ENCODE assay signal across 37 cellular contexts in genomic region chr10:128545216-128545615, GRCh38.
A peak's percentile ranks its signal among the peaks of the same experiment; 100 is the strongest.
DNase-seq lines count a peak whose midpoint lies in the region; ATAC-seq, FAIRE-seq and TF ChIP-seq lines count a peak whose summit lies in the region.
"Had no signal": no experiment of that assay in that cellular context is flagged by ENCODE, and none has a peak within 500 bp of the region (broad histone marks: within the 10 kb centered on the region; RNA-seq: fewer than 3 reads in every experiment).

No MANE protein-coding gene starts in this region.

- no peak overlapping the region for H3K27ac ChIP-seq in GM23338 (ENCODE audit: low read depth)
- H3K27ac ChIP-seq in H1 (ENCODE audit: low read depth, low read length): no peak overlapping the region
- H3K27ac ChIP-seq in endodermal cell (ENCODE audit: low read depth, low read length): no peak overlapping the region
- peak overlapping the region; percentile 99 for H3K27ac ChIP-seq in trophoblast cell (ENCODE audit: low read depth, low read length)
- H3K27ac ChIP-seq: 22Rv1; A549; BLaER1; BLaER1 treated with 17β-estradiol and CSF1 and Interleukin-3, amounts not matched to agents 10 nM and 100 nM; C4-2B had no signal

- H3K36me3 Mint-ChIP-seq in GM23338 (ENCODE audit: low read depth) (no peaks in the 10 kb centered on the region), endodermal cell (ENCODE audit: low read depth) (no peaks in the 10 kb centered on the region)
- H3K36me3 Mint-ChIP-seq: CD14-positive monocyte; CD4-positive, alpha-beta memory T cell; CD4-positive, CD25-positive, alpha-beta regulatory T cell; CD8-positive, alpha-beta memory T cell; CD8-positive, alpha-beta T cell had no signal

- H3K9me3 ChIP-seq in H1 (ENCODE audit: insufficient read depth in 2 of 2, low read depth in 1 of 2, low read length in 1 of 2) (no peaks in the 10 kb centered on the region), endodermal cell (ENCODE audit: control insufficient read depth, low read length) (no peaks in the 10 kb centered on the region), trophoblast cell (ENCODE audit: insufficient read depth, low read depth, low read length) (no peaks in the 10 kb centered on the region)
- H3K9me3 ChIP-seq: A549, BE2C, BLaER1, Caco-2 had no signal

- H3K27ac Mint-ChIP-seq in GM23338 (no peak overlapping the region), endodermal cell (no peak overlapping the region)
- H3K27ac Mint-ChIP-seq: B cell; CD4-positive, alpha-beta memory T cell; CD4-positive, alpha-beta T cell; CD8-positive, alpha-beta T cell had no signal

- H4K91ac ChIP-seq in H1 (replicated peaks; ENCODE audit: insufficient read length, low read length) (no peak overlapping the region), trophoblast cell (ENCODE audit: low read depth, low read length) (peak overlapping the region; percentile 98)

- H3K4ac ChIP-seq in H1 (replicated peaks; ENCODE audit: insufficient read length, low read depth, low read length) (no peak overlapping the region), trophoblast cell (ENCODE audit: low read depth, low read length) (no peak overlapping the region)

- H3K36me3 ChIP-seq in GM23338 (ENCODE audit: insufficient read depth) (no peaks in the 10 kb centered on the region), H1 (ENCODE audit: control insufficient read depth in 2 of 4, insufficient read depth in 4 of 4, low read length in 3 of 4) (no peaks in the 10 kb centered on the region), endodermal cell (ENCODE audit: control insufficient read depth, insufficient read depth, low read length) (no peaks in the 10 kb centered on the region), trophoblast cell (ENCODE audit: control insufficient read depth in 1 of 2, insufficient read depth in 2 of 2, low read length in 2 of 2) (no peaks in the 10 kb centered on the region)
- H3K36me3 ChIP-seq: BE2C; BLaER1; BLaER1 treated with 17β-estradiol and CSF1 and Interleukin-3, amounts not matched to agents 10 nM and 100 nM had no signal

- H3K27me3 ChIP-seq in GM23338 (ENCODE audit: insufficient read depth) (no peaks in the 10 kb centered on the region), H1 (replicated peaks in 1 of 4; ENCODE audit: control insufficient read depth in 3 of 4, extremely low read depth in 1 of 4, insufficient read depth in 3 of 4, low read length in 3 of 4) (peaks cover 0 to 2% (median 0%) of the 10 kb centered on the region in 4 experiments; a peak in 1 of 7 replicates), endodermal cell (ENCODE audit: control insufficient read depth, insufficient read depth, low read length, poor library complexity, severe bottlenecking) (peaks cover 17% of the 10 kb centered on the region), trophoblast cell (ENCODE audit: insufficient read depth, low read length) (no peaks in the 10 kb centered on the region)
- H3K27me3 ChIP-seq: BE2C had no signal

- no peak overlapping the region for H3K56ac ChIP-seq in H1 (replicated peaks; ENCODE audit: insufficient read length, low read depth, low read length)

- POLR2A ChIA-PET in H1 (lab: Charles Lee; ENCODE audit: partially characterized antibody): interaction anchor here (0.7 kb wide), 1 partner anchor 1262 kb away, joined by 3 read pairs; no protein-coding TSS in a partner anchor

- no peak overlapping the region for H3K14ac ChIP-seq in H1 (ENCODE audit: insufficient read length)
- peak overlapping the region; percentile 38 for H3K14ac ChIP-seq in trophoblast cell (ENCODE audit: low read length)

- no peak overlapping the region; the same call in 1 of the 2 replicates for H2AK5ac ChIP-seq in H1 (ENCODE audit: low read depth, low read length)
- H2AK5ac ChIP-seq in trophoblast cell (ENCODE audit: low read length): peak overlapping the region; percentile 20

- H4K12ac ChIP-seq in trophoblast cell (ENCODE audit: low read depth, low read length): no peak overlapping the region

- H4K20me1 ChIP-seq in GM23338 (replicated peaks; ENCODE audit: insufficient read depth) (no peaks in the 10 kb centered on the region), H1 (replicated peaks in 1 of 2; ENCODE audit: control insufficient read depth in 1 of 2, insufficient read depth in 2 of 2, low read length in 2 of 2) (no peaks in the 10 kb centered on the region)
- H4K20me1 ChIP-seq: BLaER1; BLaER1 treated with 17β-estradiol and CSF1 and Interleukin-3, amounts not matched to agents 10 nM and 100 nM had no signal

- H3K18ac ChIP-seq in H1 (ENCODE audit: extremely low read depth, low read length) (no peak overlapping the region), trophoblast cell (ENCODE audit: low read length) (peak overlapping the region; percentile 10)

- H3K4me3 Mint-ChIP-seq in GM23338: no peak overlapping the region
- no peak overlapping the region for H3K4me3 Mint-ChIP-seq in endodermal cell
- H3K4me3 Mint-ChIP-seq: B cell; CD14-positive monocyte; CD4-positive, alpha-beta memory T cell; CD4-positive, alpha-beta T cell; CD4-positive, CD25-positive, alpha-beta regulatory T cell; CD8-positive, alpha-beta memory T cell; CD8-positive, alpha-beta T cell had no signal

- no peaks in the 10 kb centered on the region for H3K9me2 ChIP-seq in GM23338 (ENCODE audit: insufficient read depth)

- H3K27me3 Mint-ChIP-seq in GM23338 (ENCODE audit: insufficient read depth, low read depth, poor library complexity) (peaks cover 10% of the 10 kb centered on the region), endodermal cell (ENCODE audit: insufficient read depth) (peaks cover 13% of the 10 kb centered on the region)

- no peak for TF ChIP-seq POLR2A in H1 (IDR thresholded peaks at IDR 0.05; ENCODE audit: control extremely low read depth in 1 of 2, low read depth in 2 of 2, low read length in 2 of 2)

- H2BK20ac ChIP-seq in H1 (ENCODE audit: low read length): peak overlapping the region; percentile 10; the same call in 1 of the 2 replicates

- no peak for TF ChIP-seq EP300 in H1 (IDR thresholded peaks at IDR 0.05; ENCODE audit: borderline replicate concordance in 1 of 2, low read depth in 2 of 2, low read length in 2 of 2)

- CTCF ChIA-PET in H1 (lab: Charles Lee; ENCODE audit: partially characterized antibody): interaction anchor here (1.4 kb wide), 1 partner anchor 20 kb away, joined by 3 read pairs; no protein-coding TSS in a partner anchor

- no peak overlapping the region for H2BK120ac ChIP-seq in H1 (replicated peaks; ENCODE audit: low read depth, low read length)
- H2BK120ac ChIP-seq in trophoblast cell (ENCODE audit: insufficient read depth, low read length, poor library complexity): peak overlapping the region; percentile 96

- H3K23ac ChIP-seq in H1 (ENCODE audit: insufficient read length) (no peak overlapping the region), trophoblast cell (ENCODE audit: low read length) (no peak overlapping the region)

- H4K5ac ChIP-seq in H1 (ENCODE audit: insufficient read length, low read depth, low read length): no peak overlapping the region

- no peak for TF ChIP-seq RAD21 in H1 (IDR thresholded peaks at IDR 0.05 in 1 of 2, conservative IDR thresholded peaks at IDR 0.05 in 1 of 2; ENCODE audit: low read depth in 2 of 2, low read length in 2 of 2)

- H3K79me1 ChIP-seq in H1 (ENCODE audit: low read depth, low read length) (no peaks in the 10 kb centered on the region), trophoblast cell (ENCODE audit: low read length) (peaks cover 47% of the 10 kb centered on the region)

- DNase-seq in GM23338 (ENCODE audit: low spot score): no peak
- no peak for DNase-seq in H1 (ENCODE audit: low read depth in 1 of 2, low spot score in 2 of 2)
- DNase-seq in endodermal cell: peak; percentile 13
- no peak for DNase-seq in trophoblast cell
- no peak for DNase-seq in COLO668 (lab: John Stamatoyannopoulos, UW; ENCODE audit: unreplicated experiment)
- DNase-seq in Right ventricle myocardium superior: no peak
- DNase-seq in activated CD8-positive, alpha-beta memory T cell treated with anti-CD3 and anti-CD28 coated beads, Interleukin-2, amount 50 U/mL, for 48 hours: no peak
- DNase-seq: 8988T; ACHN; AML-193; BE2C; C1 segment of cervical spinal cord; Caco-2; Calu3; CD4-positive, alpha-beta memory T cell; CD4-positive, alpha-beta T cell; CD4-positive, CD25-positive, alpha-beta regulatory T cell; CD8-positive, alpha-beta memory T cell; CD8-positive, alpha-beta T cell; COR-L47; DMS 273 treated with DMSO at 0.1 percent for 48 hours; DMS153; DMS53; DMS79; DMS79 treated with DMSO at 0.1 percent for 48 hours; DND-41; EL had no signal

- H3K23me2 ChIP-seq in H1 (ENCODE audit: low read depth, low read length): peaks cover 6% of the 10 kb centered on the region; the same call in 1 of the 2 replicates

- H3K4me3 ChIP-seq in GM23338 (no peak overlapping the region), H1 (ENCODE audit: extremely low read depth in 1 of 4, insufficient read depth in 2 of 4, low read depth in 3 of 4, low read length in 4 of 4) (no peak overlapping the region), endodermal cell (ENCODE audit: low read length) (no peak overlapping the region), trophoblast cell (ENCODE audit: low read depth, low read length) (no peak overlapping the region)
- H3K4me3 ChIP-seq: A549; BLaER1; BLaER1 treated with 17β-estradiol and CSF1 and Interleukin-3, amounts not matched to agents 10 nM and 100 nM had no signal

- H2AFZ ChIP-seq in GM23338 (peak overlapping the region; percentile 80), H1 (ENCODE audit: low read length) (no peak overlapping the region), trophoblast cell (ENCODE audit: insufficient read depth, low read length, poor library complexity) (no peak overlapping the region)

- intact Hi-C loops in Right ventricle myocardium superior (cut with DNase I): no loop called here

- peaks cover 40% of the 10 kb centered on the region for H3K4me1 ChIP-seq in GM23338 (ENCODE audit: insufficient read depth)
- H3K4me1 ChIP-seq in H1 (replicated peaks in 1 of 4; ENCODE audit: control insufficient read depth in 3 of 4, insufficient read depth in 4 of 4, low read length in 3 of 4): peaks cover 2 to 34% (median 17%) of the 10 kb centered on the region in 4 experiments
- H3K4me1 ChIP-seq in endodermal cell (ENCODE audit: control insufficient read depth, insufficient read depth, low read length): no peaks in the 10 kb centered on the region
- H3K4me1 ChIP-seq in trophoblast cell (ENCODE audit: control insufficient read depth in 1 of 2, insufficient read depth in 2 of 2, low read length in 2 of 2): peaks cover 21 to 36% of the 10 kb centered on the region in 2 experiments
- H3K4me1 ChIP-seq: A549, Caco-2 had no signal

- H3K9me3 Mint-ChIP-seq in GM23338: no peaks in the 10 kb centered on the region
- no peaks in the 10 kb centered on the region for H3K9me3 Mint-ChIP-seq in endodermal cell
- H3K9me3 Mint-ChIP-seq: CD4-positive, CD25-positive, alpha-beta regulatory T cell; CD8-positive, alpha-beta T cell had no signal

- H3K4me1 Mint-ChIP-seq in GM23338 (peaks cover 45% of the 10 kb centered on the region), endodermal cell (peaks cover 10% of the 10 kb centered on the region)
- H3K4me1 Mint-ChIP-seq: B cell; CD14-positive monocyte; CD4-positive, alpha-beta memory T cell; CD4-positive, CD25-positive, alpha-beta regulatory T cell; CD8-positive, alpha-beta memory T cell had no signal

- ATAC-seq in GM23338 (no peak), HG02798 (IDR thresholded peaks at IDR 0.05; ENCODE audit: poor library complexity, unreplicated experiment) (no peak), Right ventricle myocardium superior (ENCODE audit: poor library complexity) (no peak)
- ATAC-seq: A549; CD8-positive, alpha-beta T cell had no signal

- H3K79me2 ChIP-seq in GM23338 (replicated peaks; ENCODE audit: insufficient read depth) (no peaks in the 10 kb centered on the region), H1 (ENCODE audit: control insufficient read depth in 1 of 2, insufficient read depth in 2 of 2, low read length in 2 of 2) (no peaks in the 10 kb centered on the region), trophoblast cell (ENCODE audit: control insufficient read depth, insufficient read depth, low read length, poor library complexity) (peaks cover 3% of the 10 kb centered on the region)

- H3F3A ChIP-seq in GM23338 (replicated peaks; ENCODE audit: low read depth): 0 out of 2 replicates have a peak, but pooled peaks cover 8% of the 10 kb centered on the region

- TF ChIP-seq CTCF in GM23338 (conservative IDR thresholded peaks at IDR 0.05; ENCODE audit: low read depth in 2 of 2): no peak
- no peak for TF ChIP-seq CTCF in H1 (IDR thresholded peaks at IDR 0.05; ENCODE audit: control extremely low read depth in 1 of 3, insufficient read depth in 1 of 3, low read depth in 1 of 3, low read length in 3 of 3)
- TF ChIP-seq CTCF in endodermal cell (conservative IDR thresholded peaks at IDR 0.05): no peak

- H2BK12ac ChIP-seq in H1 (ENCODE audit: low read depth, low read length): no peak overlapping the region
- peak overlapping the region; percentile 55 for H2BK12ac ChIP-seq in trophoblast cell (ENCODE audit: low read length)

- no peak overlapping the region for H2BK5ac ChIP-seq in H1 (ENCODE audit: low read depth, low read length)
- no peak overlapping the region for H2BK5ac ChIP-seq in trophoblast cell (ENCODE audit: low read depth, low read length, poor library complexity)

- no peak for FAIRE-seq in H1 (lab: Jason Lieb, UNC)
- FAIRE-seq: A204.1, A549, D721Med had no signal

- H3K9ac ChIP-seq in H1 (replicated peaks in 1 of 4; ENCODE audit: extremely low read depth in 1 of 4, low read depth in 3 of 4, low read length in 3 of 4) (no peak overlapping the region), endodermal cell (ENCODE audit: extremely low read depth, low read length, poor library complexity, severe bottlenecking) (no peak overlapping the region), trophoblast cell (ENCODE audit: low read length) (no peak overlapping the region)
- H3K9ac ChIP-seq: BLaER1; BLaER1 treated with 17β-estradiol and CSF1 and Interleukin-3, amounts not matched to agents 10 nM and 100 nM had no signal

- no peak overlapping the region for H3K4me2 ChIP-seq in GM23338
- no peak overlapping the region for H3K4me2 ChIP-seq in H1 (ENCODE audit: insufficient read depth in 1 of 2, low read depth in 2 of 2, low read length in 2 of 2)
- H3K4me2 ChIP-seq in trophoblast cell (ENCODE audit: low read length): no peak overlapping the region
- H3K4me2 ChIP-seq: A549, BLaER1 had no signal

- 0 out of 2 replicates have a peak overlapping the region, but pooled peaks have one; percentile 22 for H2BK15ac ChIP-seq in H1 (ENCODE audit: low read length)

- 95% methylated on average over 8 of the region's 10 CpGs; no CpG with 5 or more reads in 1 of the 2 experiments for WGBS in H1 (ENCODE audit: extremely low coverage in 1 of 2, insufficient coverage in 1 of 2, insufficient read length in 1 of 2, insufficient replicate concordance in 2 of 2, low coverage in 1 of 2, low lambda C conversion rate in 2 of 2, missing lambda C conversion rate in 1 of 2), 2 experiments
- WGBS in endodermal cell (ENCODE audit: insufficient coverage in 1 of 2, insufficient read length in 1 of 2), 2 experiments: 94 to 97% methylated on average over 7 to 10 of the region's 10 CpGs
- no CpG with 5 or more reads among the region's 10 CpGs for WGBS in trophoblast cell (ENCODE audit: extremely low coverage, insufficient coverage, insufficient read length)

- H4K8ac ChIP-seq in H1 (ENCODE audit: extremely low read depth, insufficient read depth, low read length) (no peak overlapping the region), trophoblast cell (ENCODE audit: low read depth, low read length) (no peak overlapping the region)
